Comparison of ENCODE assay signal across 10 cellular contexts in genomic region chr16:79901522-79901921, GRCh38.
"Had no signal": no experiment of that assay in that cellular context is flagged by ENCODE, and none has a peak within 500 bp of the region (broad histone marks: within the 10 kb centered on the region; RNA-seq: fewer than 3 reads in every experiment).

No MANE protein-coding gene starts in this region.

- H3K4me3 ChIP-seq: GM23338, HAP-1 had no signal

- H3K36me3 ChIP-seq: HAP-1 had no signal

- H3K27ac Mint-ChIP-seq: GM23338, H9, HFFc6 had no signal

- H3K4me1 ChIP-seq: HAP-1 had no signal

- H3K4me2 ChIP-seq: GM23338 had no signal

- ATAC-seq: GM23338, HCT116 had no signal

- H3K9me3 ChIP-seq: HAP-1 had no signal

- FAIRE-seq: H1, H54 had no signal

- H2AFZ ChIP-seq: GM23338 had no signal

- DNase-seq: GOT3, H7, H9, HCEC 1CT, HFFc6 had no signal

- H3K4me3 Mint-ChIP-seq: GM23338, H9, HFFc6 had no signal
